ENCODE assay signal across 23 cellular contexts in genomic region chr11:73230276-73230875, GRCh38. TPM values are rescaled to one million over a fixed set of nuclear protein-coding genes. Genes with fewer than 3 reads are reported as not detected.
A peak's percentile ranks its signal among the peaks of the same experiment; 100 is the strongest.
DNase-seq lines count a peak whose midpoint lies in the region; ATAC-seq and TF ChIP-seq lines count a peak whose summit lies in the region.
"Had no signal": no experiment of that assay in that cellular context is flagged by ENCODE, and none has a peak within 500 bp of the region (broad histone marks: within the 10 kb centered on the region; RNA-seq: fewer than 3 reads in every experiment).

No MANE protein-coding gene starts in this region.

- no peaks in the 10 kb centered on the region for H3K9me3 Mint-ChIP-seq in natural killer cell treated with Interleukin-12 subunit alpha and Interleukin-12 subunit beta and Interleukin-15 and Interleukin-18, amount 100 ng/mL, for 72 hours
- H3K9me3 Mint-ChIP-seq in natural killer cell: no peaks in the 10 kb centered on the region
- no peaks in the 10 kb centered on the region for H3K9me3 Mint-ChIP-seq in endothelial cell (ENCODE audit: unreplicated experiment)
- no peaks in the 10 kb centered on the region for H3K9me3 Mint-ChIP-seq in naive thymus-derived CD8-positive, alpha-beta T cell
- H3K9me3 Mint-ChIP-seq: T-helper 2 cell treated with Interferon-gamma antibody and Interleukin-4, amounts not matched to agents 5 μg/mL and 100 μg/mL, for 36 hours had no signal

- H3K36me3 ChIP-seq in esophagus muscularis mucosa (peaks cover 0 to 4% (median 0%) of the 10 kb centered on the region in 4 donors), mammary epithelial cell (ENCODE audit: insufficient read depth, low read length) (peaks cover 10% of the 10 kb centered on the region)
- H3K36me3 ChIP-seq: prostate gland had no signal

- ATAC-seq in natural killer cell treated with Interleukin-12 subunit alpha and Interleukin-12 subunit beta and Interleukin-15 and Interleukin-18, amount 100 ng/mL, for 72 hours: no peak
- ATAC-seq in natural killer cell: no peak
- no peak for ATAC-seq in naive thymus-derived CD8-positive, alpha-beta T cell
- ATAC-seq: mucosa of descending colon had no signal

- H4K20me1 ChIP-seq in mammary epithelial cell (ENCODE audit: insufficient read depth, low read length): no peaks in the 10 kb centered on the region

- no peak for TF ChIP-seq EP300 in esophagus muscularis mucosa (IDR thresholded peaks at IDR 0.05)

- H2AFZ ChIP-seq in mammary epithelial cell (ENCODE audit: low read depth, low read length): no peak overlapping the region
- H2AFZ ChIP-seq: hepatocyte had no signal

- BruUV-seq in mammary epithelial cell (replicated peaks; lab: Mats Ljungman, UMichigan): no TSS peak

- H3K9me3 ChIP-seq in esophagus muscularis mucosa (no peaks in the 10 kb centered on the region), mammary epithelial cell (replicated peaks; ENCODE audit: insufficient read depth, low read length) (no peaks in the 10 kb centered on the region)
- H3K9me3 ChIP-seq: mucosa of descending colon, prostate gland had no signal

- WGBS in esophagus muscularis mucosa: 87% methylated on average over 8 of the region's 8 CpGs
- WGBS in mammary epithelial cell (ENCODE audit: low coverage, missing lambda C conversion rate): 84% methylated on average over 8 of the region's 8 CpGs

- no peaks in the 10 kb centered on the region for H3K27me3 Mint-ChIP-seq in natural killer cell treated with Interleukin-12 subunit alpha and Interleukin-12 subunit beta and Interleukin-15 and Interleukin-18, amount 100 ng/mL, for 72 hours
- H3K27me3 Mint-ChIP-seq in natural killer cell (ENCODE audit: low read depth in 2 of 2) (no peaks in the 10 kb centered on the region), endothelial cell (ENCODE audit: unreplicated experiment) (peaks cover 6% of the 10 kb centered on the region)
- peaks cover 0 to 8% (median 2%) of the 10 kb centered on the region in 5 donors for H3K27me3 Mint-ChIP-seq in naive thymus-derived CD8-positive, alpha-beta T cell

- dilution Hi-C loops in mammary epithelial cell (cut with HindIII; ENCODE audit: low sequenced_read_pairs): no loop called here

- H3K4me3 ChIP-seq in esophagus muscularis mucosa (no peak overlapping the region), mammary epithelial cell (replicated peaks in 1 of 3; ENCODE audit: insufficient read depth in 1 of 3, low read depth in 2 of 3, low read length in 3 of 3) (no peak overlapping the region)
- H3K4me3 ChIP-seq: hepatocyte, mucosa of descending colon, prostate gland had no signal

- no peak overlapping the region for H3K27ac ChIP-seq in esophagus muscularis mucosa (replicated peaks in 1 of 4)
- H3K27ac ChIP-seq in mammary epithelial cell (ENCODE audit: insufficient read depth, low read depth, low read length): no peak overlapping the region
- H3K27ac ChIP-seq: hepatocyte, prostate gland, RWPE1 had no signal

- H3K9ac ChIP-seq in mammary epithelial cell (ENCODE audit: insufficient read depth, low read length): no peak overlapping the region

- TF ChIP-seq POLR2A in esophagus muscularis mucosa (IDR thresholded peaks at IDR 0.05; ENCODE audit: low read depth): no peak

- no peaks in the 10 kb centered on the region for H3K27me3 ChIP-seq in esophagus muscularis mucosa
- H3K27me3 ChIP-seq in mammary epithelial cell (ENCODE audit: insufficient read depth, low read length): no peaks in the 10 kb centered on the region
- H3K27me3 ChIP-seq: hepatocyte had no signal

- no peak overlapping the region for H3K27ac Mint-ChIP-seq in natural killer cell treated with Interleukin-12 subunit alpha and Interleukin-12 subunit beta and Interleukin-15 and Interleukin-18, amount 100 ng/mL, for 72 hours
- H3K27ac Mint-ChIP-seq in natural killer cell: no peak overlapping the region
- H3K27ac Mint-ChIP-seq in endothelial cell (ENCODE audit: unreplicated experiment): no peak overlapping the region
- peak overlapping the region in 2 of 10 donors; percentile 15 to 46 for H3K27ac Mint-ChIP-seq in naive thymus-derived CD8-positive, alpha-beta T cell
- H3K27ac Mint-ChIP-seq: T-helper 2 cell treated with Interferon-gamma antibody and Interleukin-4, amounts not matched to agents 5 μg/mL and 100 μg/mL, for 36 hours had no signal

- no peaks in the 10 kb centered on the region for H3K4me1 Mint-ChIP-seq in natural killer cell treated with Interleukin-12 subunit alpha and Interleukin-12 subunit beta and Interleukin-15 and Interleukin-18, amount 100 ng/mL, for 72 hours (ENCODE audit: low read depth in 2 of 2)
- H3K4me1 Mint-ChIP-seq in natural killer cell (no peaks in the 10 kb centered on the region), endothelial cell (ENCODE audit: unreplicated experiment) (peaks cover 10% of the 10 kb centered on the region)
- H3K4me1 Mint-ChIP-seq in naive thymus-derived CD8-positive, alpha-beta T cell: peaks cover 0 to 8% (median 0%) of the 10 kb centered on the region in 4 donors

- peaks cover 25% of the 10 kb centered on the region for H3K79me2 ChIP-seq in mammary epithelial cell (ENCODE audit: insufficient read depth, low read length)
- H3K79me2 ChIP-seq: hepatocyte had no signal

- H3K4me2 ChIP-seq in mammary epithelial cell (ENCODE audit: insufficient read depth, low read depth, low read length): no peak overlapping the region
- H3K4me2 ChIP-seq: hepatocyte had no signal

- POLR2A ChIA-PET in naive thymus-derived CD8-positive, alpha-beta T cell (lab: Charles Lee): no interaction called here

- in situ Hi-C loops in mammary epithelial cell (cut with MboI; ENCODE audit: low sequenced_read_pairs in 2 of 2): no loop called here

- H3K4me1 ChIP-seq in esophagus muscularis mucosa (peaks cover 8 to 25% (median 18%) of the 10 kb centered on the region in 4 donors), mammary epithelial cell (ENCODE audit: insufficient read depth, low read length) (peaks cover 19% of the 10 kb centered on the region)
- H3K4me1 ChIP-seq: prostate gland had no signal

- TF ChIP-seq CTCF in natural killer cell (IDR thresholded peaks at IDR 0.05) (no peak), endothelial cell (IDR thresholded peaks at IDR 0.05; ENCODE audit: unreplicated experiment) (no peak), esophagus muscularis mucosa (IDR thresholded peaks at IDR 0.05) (no peak), mammary epithelial cell (conservative IDR thresholded peaks at IDR 0.05 in 1 of 2, IDR thresholded peaks at IDR 0.05 in 1 of 2; ENCODE audit: extremely low read depth in 1 of 2, insufficient read depth in 1 of 2, low read depth in 1 of 2, low read length in 2 of 2) (no peak)

- DNase-seq in natural killer cell treated with Interleukin-12 subunit alpha and Interleukin-12 subunit beta and Interleukin-15 and Interleukin-18, amount 100 ng/mL, for 72 hours (ENCODE audit: low spot score): peak; percentile 39
- DNase-seq in natural killer cell: no peak
- no peak for DNase-seq in endothelial cell (ENCODE audit: low spot score)
- peak; percentile 14 for DNase-seq in posterior vena cava (ENCODE audit: low spot score)
- no peak for DNase-seq in naive thymus-derived CD8-positive, alpha-beta T cell
- no peak for DNase-seq in esophagus muscularis mucosa (ENCODE audit: extremely low spot score)
- DNase-seq in mammary epithelial cell: no peak
- DNase-seq: ACHN; activated CD4-positive, alpha-beta T cell treated with anti-CD3 and anti-CD28 coated beads, Interleukin-2, amount 50 U/mL, for 4 hours; C1 segment of cervical spinal cord; effector CD4-positive, alpha-beta T cell; erythroblast; foreskin fibroblast; HCEC 1CT; left ventricle myocardium superior; mucosa of descending colon; NCI-H1092; NCI-H187 treated with DMSO at 0.1 percent for 48 hours; NCI-H2227 treated with DMSO at 0.1 percent for 48 hours had no signal

- H3K4me3 Mint-ChIP-seq in natural killer cell treated with Interleukin-12 subunit alpha and Interleukin-12 subunit beta and Interleukin-15 and Interleukin-18, amount 100 ng/mL, for 72 hours: no peak overlapping the region
- H3K4me3 Mint-ChIP-seq in natural killer cell: no peak overlapping the region
- peak overlapping the region; percentile 8 for H3K4me3 Mint-ChIP-seq in endothelial cell (ENCODE audit: unreplicated experiment)
- H3K4me3 Mint-ChIP-seq in naive thymus-derived CD8-positive, alpha-beta T cell: no peak overlapping the region
- H3K4me3 Mint-ChIP-seq: T-helper 2 cell treated with Interferon-gamma antibody and Interleukin-4, amounts not matched to agents 5 μg/mL and 100 μg/mL, for 36 hours had no signal

- CTCF ChIA-PET in mammary epithelial cell (lab: Charles Lee; ENCODE audit: low non-redundant PET): no interaction called here

- intact Hi-C loops in natural killer cell (cut with micrococcal nuclease): no loop called here
- intact Hi-C loops in posterior vena cava (cut with DNase I): no loop called here
- intact Hi-C loops in esophagus muscularis mucosa (cut with DNase I): no loop called here
- intact Hi-C loops in mammary epithelial cell (cut with micrococcal nuclease): no loop called here

- no peaks in the 10 kb centered on the region for H3K36me3 Mint-ChIP-seq in natural killer cell treated with Interleukin-12 subunit alpha and Interleukin-12 subunit beta and Interleukin-15 and Interleukin-18, amount 100 ng/mL, for 72 hours
- H3K36me3 Mint-ChIP-seq in natural killer cell (no peaks in the 10 kb centered on the region), endothelial cell (ENCODE audit: low read depth, unreplicated experiment) (no peaks in the 10 kb centered on the region)
- H3K36me3 Mint-ChIP-seq in naive thymus-derived CD8-positive, alpha-beta T cell: no peaks in the 10 kb centered on the region

RNA-seq across cellular contexts. Expression of gene P2RY2, which starts 12.3 kb away (rescaled TPM):
- total RNA-seq in natural killer cell treated with Interleukin-12 subunit alpha and Interleukin-12 subunit beta and Interleukin-15 and Interleukin-18, amount 100 ng/mL, for 72 hours: under 1 TPM in 1 of 2 donors, not detected in 1; 0.20 TPM
- total RNA-seq in natural killer cell (1 to 10 TPM in 1 of 3 donors, under 1 TPM in 2; 0.27 to 1.0 (median 0.90) TPM), endothelial cell (ENCODE audit: unreplicated experiment) (0.10 TPM), posterior vena cava (1 to 10 TPM in 1 of 2 donors, under 1 TPM in 1; 0.74 to 3.1 TPM), esophagus muscularis mucosa (under 1 TPM in 3 of 4 donors, not detected in 1; 0.32 to 0.83 (median 0.52) TPM), mammary epithelial cell (10 to 100 TPM in 1 of 2 donors, 1 to 10 TPM in 1; 7.8 to 21.6 TPM)
- not detected for total RNA-seq in naive thymus-derived CD8-positive, alpha-beta T cell
- not detected for polyA plus RNA-seq in naive thymus-derived CD8-positive, alpha-beta T cell
- polyA plus RNA-seq in mammary epithelial cell: 27.6 TPM
- polyA minus RNA-seq in mammary epithelial cell: 31.5 TPM

RNA-seq across cellular contexts. Expression of gene P2RY6, which starts 41.8 kb away (rescaled TPM):
- not detected for total RNA-seq in natural killer cell treated with Interleukin-12 subunit alpha and Interleukin-12 subunit beta and Interleukin-15 and Interleukin-18, amount 100 ng/mL, for 72 hours
- total RNA-seq in natural killer cell (under 1 TPM in 2 of 3 donors, not detected in 1; 0.24 to 0.40 TPM), endothelial cell (ENCODE audit: unreplicated experiment) (0.74 TPM), posterior vena cava (1 to 10 TPM; 2.5 to 4.9 TPM), esophagus muscularis mucosa (1 to 10 TPM; 1.6 to 4.8 (median 2.4) TPM), mammary epithelial cell (under 1 TPM; under 0.01 to 0.28 TPM)
- under 1 TPM in 1 of 2 experiments, not detected in 1; 0.52 TPM for total RNA-seq in naive thymus-derived CD8-positive, alpha-beta T cell
- not detected for polyA plus RNA-seq in naive thymus-derived CD8-positive, alpha-beta T cell
- polyA plus RNA-seq in mammary epithelial cell: 0.46 TPM
- not detected for polyA minus RNA-seq in mammary epithelial cell

Comparison
In these comparisons a context has a peak if more than half of its experiments do, and no peak if none do; other contexts are left out.
1. DNase-seq: peak in natural killer cell treated with Interleukin-12 subunit alpha and Interleukin-12 subunit beta and Interleukin-15 and Interleukin-18, amount 100 ng/mL, for 72 hours (single experiment) and posterior vena cava (single experiment); none in natural killer cell (single experiment), endothelial cell (single experiment), naive thymus-derived CD8-positive, alpha-beta T cell (0 of 10), esophagus muscularis mucosa (single experiment) and mammary epithelial cell (single experiment).